In genomic region chr16:72554935-72555334, GRCh38 we compare ENCODE assay signal across 1 cellular context.
TF ChIP-seq lines count a peak whose summit lies in the region.

No MANE protein-coding gene starts in this region.

TF ChIP-seq in K562, 482 proteins besides CTCF, POLR2A, EP300 and RAD21 (continued from another document and continues in another):
- no peak for TF ChIP-seq USF1 (CRISPR knock-in tag; IDR thresholded peaks at IDR 0.05)
- TF ChIP-seq CBFA2T3 (IDR thresholded peaks at IDR 0.05), result peak; percentile 60
- TF ChIP-seq CREB3 (tag; conservative IDR thresholded peaks at IDR 0.05; ENCODE audit: low read depth), result no peak
- TF ChIP-seq POLR3A (IDR thresholded peaks at IDR 0.05; ENCODE audit: borderline replicate concordance, extremely low read depth, insufficient read depth, insufficient read length), result no peak
- no peak for TF ChIP-seq BHLHE40 (IDR thresholded peaks at IDR 0.05; ENCODE audit: low read length)
- no peak for TF ChIP-seq FUS (optimal IDR thresholded peaks at IDR 0.05; ENCODE audit: low read depth, low read length)
- TF ChIP-seq KDM1A (IDR thresholded peaks at IDR 0.05), result no peak
- TF ChIP-seq XRCC5 (IDR thresholded peaks at IDR 0.05; ENCODE audit: low read depth, low read length), result no peak
- TF ChIP-seq RBM22 (IDR thresholded peaks at IDR 0.05; ENCODE audit: low read depth, low read length, poor library complexity, severe bottlenecking), result no peak
- no peak for TF ChIP-seq ZBTB43 (CRISPR knock-in tag; IDR thresholded peaks at IDR 0.05)
- no peak for TF ChIP-seq HOMEZ (CRISPR knock-in tag; IDR thresholded peaks at IDR 0.05)
- TF ChIP-seq BCL6 (CRISPR knock-in tag; IDR thresholded peaks at IDR 0.05), result no peak
- no peak for TF ChIP-seq ZBTB34 (CRISPR knock-in tag; IDR thresholded peaks at IDR 0.05)
- TF ChIP-seq E2F4 (CRISPR knock-in tag; IDR thresholded peaks at IDR 0.05; ENCODE audit: low read depth), result no peak
- TF ChIP-seq TAL1 (IDR thresholded peaks at IDR 0.05), result peak; percentile 39
- TF ChIP-seq ARNT (IDR thresholded peaks at IDR 0.05), result no peak
- no peak for TF ChIP-seq CSDE1 (IDR thresholded peaks at IDR 0.05)
- no peak for TF ChIP-seq FIP1L1 (IDR thresholded peaks at IDR 0.05; ENCODE audit: low read depth, low read length, poor library complexity, severe bottlenecking)
- TF ChIP-seq MTA2 (IDR thresholded peaks at IDR 0.05; ENCODE audit: low read depth), result peak; percentile 13; the same call in 1 of the 2 replicates
- no peak for TF ChIP-seq HES1 (IDR thresholded peaks at IDR 0.05; ENCODE audit: low read depth)
- TF ChIP-seq CTBP1 (IDR thresholded peaks at IDR 0.05; ENCODE audit: borderline replicate concordance), result no peak
- TF ChIP-seq E2F6 (IDR thresholded peaks at IDR 0.05; ENCODE audit: borderline replicate concordance in 1 of 2, extremely low read depth in 1 of 2, insufficient read depth in 1 of 2, insufficient read length in 1 of 2, low read depth in 1 of 2, low read length in 1 of 2, poor library complexity in 1 of 2, severe bottlenecking in 1 of 2), result no peak
- peak; percentile 75 for TF ChIP-seq PKNOX1 (IDR thresholded peaks at IDR 0.05)
- no peak for TF ChIP-seq TRIM25 (IDR thresholded peaks at IDR 0.05; ENCODE audit: borderline replicate concordance)
- no peak for TF ChIP-seq MLLT1 (IDR thresholded peaks at IDR 0.05)
- TF ChIP-seq TAF9B (IDR thresholded peaks at IDR 0.05; ENCODE audit: partially characterized antibody), result no peak
- TF ChIP-seq ZNF717 (CRISPR knock-in tag; IDR thresholded peaks at IDR 0.05), result no peak
- TF ChIP-seq KLF10 (CRISPR knock-in tag; IDR thresholded peaks at IDR 0.05), result no peak
- no peak for TF ChIP-seq ZBTB2 (IDR thresholded peaks at IDR 0.05)
- peak; percentile 12 for TF ChIP-seq MEIS2 (IDR thresholded peaks at IDR 0.05; ENCODE audit: partially characterized antibody)
- peak; percentile 69; the same call in 1 of the 2 replicates for TF ChIP-seq DPF2 (IDR thresholded peaks at IDR 0.05)
- no peak for TF ChIP-seq ERF (CRISPR knock-in tag; IDR thresholded peaks at IDR 0.05)
- peak; percentile 15; the same call in 1 of the 2 replicates for TF ChIP-seq ZBTB33 (CRISPR knock-in tag; IDR thresholded peaks at IDR 0.05)
- TF ChIP-seq ARID1B (IDR thresholded peaks at IDR 0.05), result peak; percentile 78
- TF ChIP-seq SMARCA4 (IDR thresholded peaks at IDR 0.05), result peak; percentile 61
- TF ChIP-seq MAFG (tag; conservative IDR thresholded peaks at IDR 0.05), result no peak
- peak; percentile 23; the same call in 1 of the 2 replicates for TF ChIP-seq CBFA2T2 (conservative IDR thresholded peaks at IDR 0.05)
- no peak for TF ChIP-seq RBM25 (IDR thresholded peaks at IDR 0.05; ENCODE audit: low read depth, low read length, severe bottlenecking)
- TF ChIP-seq SMAD1 (IDR thresholded peaks at IDR 0.05; ENCODE audit: low read depth, low read length, partially characterized antibody), result no peak
- no peak for TF ChIP-seq BDP1 (IDR thresholded peaks at IDR 0.05; ENCODE audit: insufficient read depth, insufficient read length)
- TF ChIP-seq GATAD2B (IDR thresholded peaks at IDR 0.05; ENCODE audit: borderline replicate concordance), result no peak
- TF ChIP-seq GTF2F1 (IDR thresholded peaks at IDR 0.05; ENCODE audit: low read depth, low read length), result no peak
- TF ChIP-seq BRCA1 (IDR thresholded peaks at IDR 0.05), result no peak
- TF ChIP-seq BRCA1 (CRISPR knock-in tag; IDR thresholded peaks at IDR 0.05), result no peak
